In the genomic region with DNA sequence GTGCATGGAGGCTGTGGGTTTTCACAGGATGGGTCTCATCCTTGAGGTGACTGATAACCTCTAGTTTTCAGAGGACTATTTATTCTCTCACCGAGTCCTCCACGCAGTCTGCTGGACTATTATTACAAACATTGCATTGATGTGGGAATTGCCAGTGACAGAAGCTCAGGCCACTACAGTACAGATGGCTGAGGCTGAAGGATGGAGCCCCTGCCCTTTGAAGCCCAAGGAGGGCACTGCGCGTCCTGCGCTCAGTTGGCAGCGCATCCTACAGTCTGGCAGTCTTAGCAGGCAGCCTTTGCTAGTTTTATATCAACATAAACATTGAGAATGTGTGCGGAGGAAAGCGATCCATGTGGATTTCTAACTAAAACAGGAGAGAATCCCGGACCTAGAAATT, we compare ENCODE assay signal across 15 cellular contexts. TPM values are rescaled to one million over a fixed set of nuclear protein-coding genes. Genes with fewer than 3 reads are reported as not detected.
A peak's percentile ranks its signal among the peaks of the same experiment; 100 is the strongest.
DNase-seq lines count a peak whose midpoint lies in the region; FAIRE-seq and TF ChIP-seq lines count a peak whose summit lies in the region.
"Had no signal": no experiment of that assay in that cellular context is flagged by ENCODE, and none has a peak within 500 bp of the region (broad histone marks: within the 10 kb centered on the region; RNA-seq: fewer than 3 reads in every experiment).

No MANE protein-coding gene starts in this region.

- no peak overlapping the region for H2BK15ac ChIP-seq in H1 (ENCODE audit: low read length)
- no peak overlapping the region for H2BK15ac ChIP-seq in neuronal stem cell (ENCODE audit: low read length)

- no peaks in the 10 kb centered on the region for H3K9me2 ChIP-seq in Loucy (replicated peaks; ENCODE audit: low read depth, low read length)

- H3K9ac ChIP-seq in Loucy (ENCODE audit: low read depth, low read length, poor library complexity, severe bottlenecking) (peak overlapping the region; percentile 75), H1 (replicated peaks in 1 of 4; ENCODE audit: extremely low read depth in 1 of 4, low read depth in 3 of 4, low read length in 3 of 4) (no peak overlapping the region), neuronal stem cell (ENCODE audit: low read depth, low read length, poor library complexity) (no peak overlapping the region)

- H4K91ac ChIP-seq in H1 (replicated peaks; ENCODE audit: insufficient read length, low read length) (no peak overlapping the region), neuronal stem cell (ENCODE audit: low read depth, low read length, poor library complexity) (no peak overlapping the region)

- CTCF ChIA-PET in Caco-2 (lab: Charles Lee) (no interaction called here), H1 (lab: Charles Lee; ENCODE audit: partially characterized antibody) (interaction anchor here (1.5 to 2.3 kb wide), 2 partner anchors 8 to 114 kb away, joined by 3 to 5 read pairs; no protein-coding TSS in a partner anchor)

- H3K27me3 ChIP-seq in Caco-2 (replicated peaks; ENCODE audit: control insufficient read depth, insufficient read depth, low read length) (no peaks in the 10 kb centered on the region), Loucy (ENCODE audit: insufficient read depth, low read length, poor library complexity, severe bottlenecking) (no peaks in the 10 kb centered on the region), H1 (replicated peaks in 1 of 4; ENCODE audit: control insufficient read depth in 3 of 4, extremely low read depth in 1 of 4, insufficient read depth in 3 of 4, low read length in 3 of 4) (peaks cover 0 to 13% (median 7%) of the 10 kb centered on the region in 4 experiments; a peak in 5 of 7 replicates), neuronal stem cell (ENCODE audit: control insufficient read depth in 3 of 3, insufficient read depth in 3 of 3, low read depth in 1 of 3, low read length in 3 of 3) (peaks cover 0 to 13% (median 0%) of the 10 kb centered on the region in 3 experiments)
- H3K27me3 ChIP-seq: cardiac muscle cell, SJSA1, upper lobe of left lung had no signal

- H3K4me2 ChIP-seq in Loucy (ENCODE audit: low read depth, low read length, poor library complexity, severe bottlenecking) = no peak overlapping the region
- peak overlapping the region in 1 of 2 experiments; percentile 83; a peak in 1 of 4 replicates for H3K4me2 ChIP-seq in H1 (ENCODE audit: insufficient read depth in 1 of 2, low read depth in 2 of 2, low read length in 2 of 2)
- H3K4me2 ChIP-seq in neuronal stem cell (ENCODE audit: insufficient read depth, low read length, poor library complexity, severe bottlenecking) = no peak overlapping the region

- H3K79me1 ChIP-seq in H1 (ENCODE audit: low read depth, low read length) (no peaks in the 10 kb centered on the region), neuronal stem cell (ENCODE audit: low read depth, low read length) (no peaks in the 10 kb centered on the region)

- H4K5ac ChIP-seq in H1 (ENCODE audit: insufficient read length, low read depth, low read length) = no peak overlapping the region

- H2BK12ac ChIP-seq in H1 (ENCODE audit: low read depth, low read length) (0 out of 2 replicates have a peak overlapping the region, but pooled peaks have one; percentile 2), neuronal stem cell (ENCODE audit: low read length) (no peak overlapping the region)

- no peak overlapping the region for H2BK20ac ChIP-seq in H1 (ENCODE audit: low read length)

- TF ChIP-seq CTCF in Caco-2 (IDR thresholded peaks at IDR 0.05; ENCODE audit: insufficient read depth in 1 of 2, low read depth in 1 of 2, low read length in 1 of 2, severe bottlenecking in 1 of 2, unreplicated experiment in 1 of 2) (no peak), Loucy (conservative IDR thresholded peaks at IDR 0.05; ENCODE audit: low read length) (no peak), H1 (IDR thresholded peaks at IDR 0.05; ENCODE audit: control extremely low read depth in 1 of 3, insufficient read depth in 1 of 3, low read depth in 1 of 3, low read length in 3 of 3) (no peak), mesothelial cell of epicardium (IDR thresholded peaks at IDR 0.05; ENCODE audit: unreplicated experiment) (no peak)

- H4K8ac ChIP-seq in H1 (ENCODE audit: extremely low read depth, insufficient read depth, low read length) (no peak overlapping the region; the same call in 1 of the 2 replicates), neuronal stem cell (ENCODE audit: low read depth, low read length) (no peak overlapping the region)

- no peak overlapping the region for H3K27ac ChIP-seq in H1 (ENCODE audit: low read depth, low read length)
- no peak overlapping the region for H3K27ac ChIP-seq in neuronal stem cell (replicated peaks; ENCODE audit: low read length)
- H3K27ac ChIP-seq: cardiac muscle cell, SJSA1 had no signal

- H3K18ac ChIP-seq in H1 (ENCODE audit: extremely low read depth, low read length) (no peak overlapping the region), neuronal stem cell (ENCODE audit: low read length) (peak overlapping the region; percentile 53)

- H3K4me3 ChIP-seq in Caco-2 (ENCODE audit: low read depth, low read length) (no peak overlapping the region; the same call in 1 of the 2 replicates), Loucy (ENCODE audit: low read length, poor library complexity, severe bottlenecking) (no peak overlapping the region), H1 (ENCODE audit: extremely low read depth in 1 of 4, insufficient read depth in 2 of 4, low read depth in 3 of 4, low read length in 4 of 4) (no peak overlapping the region; a peak in 1 of 8 replicates), neuronal stem cell (ENCODE audit: low read length in 2 of 2) (no peak overlapping the region)

- 92% methylated on average over 9 of the region's 9 CpGs; no CpG with 5 or more reads in 1 of the 2 experiments for WGBS in H1 (ENCODE audit: extremely low coverage in 1 of 2, insufficient coverage in 1 of 2, insufficient read length in 1 of 2, insufficient replicate concordance in 2 of 2, low coverage in 1 of 2, low lambda C conversion rate in 2 of 2, missing lambda C conversion rate in 1 of 2), 2 experiments
- no CpG with 5 or more reads among the region's 9 CpGs for WGBS in neuronal stem cell (ENCODE audit: extremely low coverage in 2 of 2, insufficient read length in 2 of 2, insufficient replicate concordance in 1 of 2), 2 donors

- H3K4me1 ChIP-seq in Caco-2 (peaks cover 21% of the 10 kb centered on the region), Loucy (ENCODE audit: insufficient read depth, low read length, poor library complexity, severe bottlenecking) (peaks cover 22% of the 10 kb centered on the region), H1 (replicated peaks in 1 of 4; ENCODE audit: control insufficient read depth in 3 of 4, insufficient read depth in 4 of 4, low read length in 3 of 4) (peaks cover 2 to 12% (median 6%) of the 10 kb centered on the region in 4 experiments; a peak in 5 of 7 replicates), neuronal stem cell (ENCODE audit: control insufficient read depth in 2 of 2, insufficient read depth in 1 of 2, low read depth in 1 of 2, low read length in 2 of 2) (peaks cover 6% of the 10 kb centered on the region in 2 donors)

- no peaks in the 10 kb centered on the region for H3K27me3 Mint-ChIP-seq in Caco-2 (ENCODE audit: insufficient read depth, unreplicated experiment)
- peaks cover 22% of the 10 kb centered on the region for H3K27me3 Mint-ChIP-seq in mesothelial cell of epicardium (ENCODE audit: low read depth)
- H3K27me3 Mint-ChIP-seq: activated naive CD8-positive, alpha-beta T cell had no signal

- H3K56ac ChIP-seq in H1 (replicated peaks; ENCODE audit: insufficient read length, low read depth, low read length) = no peak overlapping the region

- H3K4ac ChIP-seq in H1 (replicated peaks; ENCODE audit: insufficient read length, low read depth, low read length) = no peak overlapping the region
- H3K4ac ChIP-seq in neuronal stem cell (ENCODE audit: low read length) = no peak overlapping the region

- H2BK5ac ChIP-seq in H1 (ENCODE audit: low read depth, low read length) (no peak overlapping the region), neuronal stem cell (ENCODE audit: low read length) (no peak overlapping the region)

- H3F3A ChIP-seq in Loucy (ENCODE audit: low read depth) = peaks cover 4% of the 10 kb centered on the region; the same call in 1 of the 2 replicates

- H3K23me2 ChIP-seq in H1 (ENCODE audit: low read depth, low read length) = peaks cover 5% of the 10 kb centered on the region; the same call in 1 of the 2 replicates

- peaks cover 13% of the 10 kb centered on the region for H3K4me1 Mint-ChIP-seq in Caco-2 (ENCODE audit: low read depth, unreplicated experiment)
- H3K4me1 Mint-ChIP-seq in mesothelial cell of epicardium = peaks cover 14% of the 10 kb centered on the region

- H4K20me1 ChIP-seq in Loucy (ENCODE audit: insufficient read depth, low read length, poor library complexity, severe bottlenecking) = peaks cover 6% of the 10 kb centered on the region
- peaks cover 0 to 1% of the 10 kb centered on the region in 2 experiments for H4K20me1 ChIP-seq in H1 (replicated peaks in 1 of 2; ENCODE audit: control insufficient read depth in 1 of 2, insufficient read depth in 2 of 2, low read length in 2 of 2)

- H2BK120ac ChIP-seq in H1 (replicated peaks; ENCODE audit: low read depth, low read length) (no peak overlapping the region), neuronal stem cell (ENCODE audit: low read depth, low read length) (no peak overlapping the region)

- no peak for TF ChIP-seq EP300 in H1 (IDR thresholded peaks at IDR 0.05; ENCODE audit: borderline replicate concordance in 1 of 2, low read depth in 2 of 2, low read length in 2 of 2)

- H3K36me3 ChIP-seq in Caco-2 (ENCODE audit: control insufficient read depth, insufficient read depth, low read length) = no peaks in the 10 kb centered on the region
- no peaks in the 10 kb centered on the region for H3K36me3 ChIP-seq in Loucy (ENCODE audit: insufficient read depth, low read length)
- no peaks in the 10 kb centered on the region for H3K36me3 ChIP-seq in H1 (ENCODE audit: control insufficient read depth in 2 of 4, insufficient read depth in 4 of 4, low read length in 3 of 4)
- H3K36me3 ChIP-seq in neuronal stem cell (replicated peaks in 1 of 2; ENCODE audit: control insufficient read depth in 2 of 2, insufficient read depth in 2 of 2, low read length in 2 of 2) = no peaks in the 10 kb centered on the region
- H3K36me3 ChIP-seq: cardiac muscle cell, upper lobe of left lung had no signal

- no peak for TF ChIP-seq POLR2A in H1 (IDR thresholded peaks at IDR 0.05; ENCODE audit: control extremely low read depth in 1 of 2, low read depth in 2 of 2, low read length in 2 of 2)

- no peaks in the 10 kb centered on the region for H3K9me3 ChIP-seq in Caco-2
- no peaks in the 10 kb centered on the region for H3K9me3 ChIP-seq in Loucy (ENCODE audit: insufficient read depth, low read depth, low read length)
- H3K9me3 ChIP-seq in H1 (ENCODE audit: insufficient read depth in 2 of 2, low read depth in 1 of 2, low read length in 1 of 2) = no peaks in the 10 kb centered on the region
- no peaks in the 10 kb centered on the region for H3K9me3 ChIP-seq in neuronal stem cell (replicated peaks in 1 of 2; ENCODE audit: control insufficient read depth in 2 of 2, insufficient read depth in 1 of 2, low read depth in 1 of 2, low read length in 2 of 2)
- H3K9me3 ChIP-seq: SJSA1, upper lobe of left lung had no signal

- intact Hi-C loops in Caco-2 (cut with micrococcal nuclease; ENCODE audit: unreplicated experiment) = loop anchor here (2.0 to 5.0 kb wide), 3 partner anchors 41 to 115 kb away; no protein-coding TSS in a partner anchor

- FAIRE-seq in H1 (lab: Jason Lieb, UNC) = no peak

- H3K27ac Mint-ChIP-seq in Caco-2 (ENCODE audit: unreplicated experiment) (no peak overlapping the region), mesothelial cell of epicardium (no peak overlapping the region)
- H3K27ac Mint-ChIP-seq: activated naive CD8-positive, alpha-beta T cell had no signal

- H3K9me3 Mint-ChIP-seq in Caco-2 (ENCODE audit: unreplicated experiment) (peaks cover 7% of the 10 kb centered on the region), mesothelial cell of epicardium (peaks cover 3% of the 10 kb centered on the region)

- H2AK5ac ChIP-seq in H1 (ENCODE audit: low read depth, low read length) (no peak overlapping the region), neuronal stem cell (ENCODE audit: low read depth, low read length) (no peak overlapping the region)

- BruUV-seq in Caco-2 (replicated peaks; lab: Mats Ljungman, UMichigan) = no TSS peak

- H3K14ac ChIP-seq in H1 (ENCODE audit: insufficient read length) (no peak overlapping the region), neuronal stem cell (ENCODE audit: low read length) (no peak overlapping the region)

- peaks cover 12% of the 10 kb centered on the region for H3K79me2 ChIP-seq in Loucy (ENCODE audit: insufficient read depth, low read length)
- H3K79me2 ChIP-seq in H1 (ENCODE audit: control insufficient read depth in 1 of 2, insufficient read depth in 2 of 2, low read length in 2 of 2) = no peaks in the 10 kb centered on the region

- no peak for TF ChIP-seq RAD21 in H1 (IDR thresholded peaks at IDR 0.05 in 1 of 2, conservative IDR thresholded peaks at IDR 0.05 in 1 of 2; ENCODE audit: low read depth in 2 of 2, low read length in 2 of 2)

- no peak for DNase-seq in Caco-2
- no peak for DNase-seq in H1 (ENCODE audit: low read depth in 1 of 2, low spot score in 2 of 2)
- no peak for DNase-seq in neuronal stem cell (ENCODE audit: low spot score)
- DNase-seq in ureter (ENCODE audit: low spot score) = no peak
- DNase-seq in mesothelial cell of epicardium (ENCODE audit: low spot score in 2 of 2, unreplicated experiment in 2 of 2) = no peak
- DNase-seq in SHP77 treated with DMSO at 0.1 percent for 48 hours (lab: John Stamatoyannopoulos, UW) = no peak
- no peak for DNase-seq in D341Med (ENCODE audit: low spot score)
- DNase-seq: DMS79, NCI-H1048, NCI-H2171 had no signal

- POLR2A ChIA-PET in Caco-2 (lab: Charles Lee) (interaction anchor here (0.5 kb wide), 1 partner anchor 95 kb away, joined by 3 read pairs; no protein-coding TSS in a partner anchor), H1 (lab: Charles Lee; ENCODE audit: partially characterized antibody) (interaction anchor here (0.6 to 1.0 kb wide), 2 partner anchors 15 to 116 kb away, joined by 3 read pairs; no protein-coding TSS in a partner anchor)

- H3K36me3 Mint-ChIP-seq in Caco-2 (ENCODE audit: insufficient read depth, unreplicated experiment) (peaks cover 26% of the 10 kb centered on the region), mesothelial cell of epicardium (no peaks in the 10 kb centered on the region)

- H2AFZ ChIP-seq in Loucy (ENCODE audit: low read length) = 0 out of 2 replicates have a peak overlapping the region, but pooled peaks have one; percentile 83
- H2AFZ ChIP-seq in H1 (ENCODE audit: low read length) = no peak overlapping the region
- peak overlapping the region; percentile 94 for H2AFZ ChIP-seq in neuronal stem cell (ENCODE audit: low read length)

- H3K4me3 Mint-ChIP-seq in Caco-2 (ENCODE audit: unreplicated experiment) (peak overlapping the region; percentile 75), mesothelial cell of epicardium (no peak overlapping the region)

- no peak overlapping the region for H3K23ac ChIP-seq in H1 (ENCODE audit: insufficient read length)
- no peak overlapping the region for H3K23ac ChIP-seq in neuronal stem cell (ENCODE audit: low read depth, low read length, poor library complexity)

RNA-seq across cellular contexts. Expression of gene RELL1, which starts 1.5 kb away (rescaled TPM):
- 45.3 and 48.5 TPM in 2 replicates for total RNA-seq in Caco-2 (2022)
- 13.7 and 14.1 TPM in 2 replicates for total RNA-seq in H1 (2021; fragmentation: NEBNext Ultra II Directional; extraction: Animal tissue kit (Norgen Biotek cat#: 25700))
- 2.1 and 2.2 TPM in 2 replicates for polyA plus RNA-seq in H1 (2011; rRNA removed)
- 2.9 TPM for polyA plus RNA-seq in H1 (2011; cell fraction: cytosol; rRNA removed)
- polyA plus RNA-seq in H1 (2011; cell fraction: nucleus; rRNA removed) = 2.5 TPM
- 2.9 to 4.0 TPM (median 3.1 TPM) in 4 replicates for polyA plus RNA-seq in H1 (2012, experiment 1 of 2)
- 0.68 TPM for polyA plus RNA-seq in H1 (2012, experiment 2 of 2)
- polyA plus RNA-seq in H1 (2013, experiment 1 of 2) = 8.5 TPM
- 10.2 TPM for polyA plus RNA-seq in H1 (2013, experiment 2 of 2)
- polyA minus RNA-seq in H1 (2011; rRNA and poly(A)+ RNA removed) = 10.9 and 12.0 TPM in 2 replicates
- polyA minus RNA-seq in H1 (2011; cell fraction: cytosol; rRNA and poly(A)+ RNA removed) = 9.8 TPM
- 10.0 TPM for polyA minus RNA-seq in H1 (2011; cell fraction: nucleus; rRNA and poly(A)+ RNA removed)
- 6.4 TPM for polyA plus RNA-seq in neuronal stem cell (2013, experiment 1 of 2)
- polyA plus RNA-seq in neuronal stem cell (2013, experiment 2 of 2) = 6.5 TPM
- 23.4 TPM for total RNA-seq in ureter
- total RNA-seq in mesothelial cell of epicardium = 11.3 to 11.7 TPM (median 11.4 TPM) in 3 replicates
